Comparison of ENCODE assay signal across 8 cellular contexts in the genomic region with DNA sequence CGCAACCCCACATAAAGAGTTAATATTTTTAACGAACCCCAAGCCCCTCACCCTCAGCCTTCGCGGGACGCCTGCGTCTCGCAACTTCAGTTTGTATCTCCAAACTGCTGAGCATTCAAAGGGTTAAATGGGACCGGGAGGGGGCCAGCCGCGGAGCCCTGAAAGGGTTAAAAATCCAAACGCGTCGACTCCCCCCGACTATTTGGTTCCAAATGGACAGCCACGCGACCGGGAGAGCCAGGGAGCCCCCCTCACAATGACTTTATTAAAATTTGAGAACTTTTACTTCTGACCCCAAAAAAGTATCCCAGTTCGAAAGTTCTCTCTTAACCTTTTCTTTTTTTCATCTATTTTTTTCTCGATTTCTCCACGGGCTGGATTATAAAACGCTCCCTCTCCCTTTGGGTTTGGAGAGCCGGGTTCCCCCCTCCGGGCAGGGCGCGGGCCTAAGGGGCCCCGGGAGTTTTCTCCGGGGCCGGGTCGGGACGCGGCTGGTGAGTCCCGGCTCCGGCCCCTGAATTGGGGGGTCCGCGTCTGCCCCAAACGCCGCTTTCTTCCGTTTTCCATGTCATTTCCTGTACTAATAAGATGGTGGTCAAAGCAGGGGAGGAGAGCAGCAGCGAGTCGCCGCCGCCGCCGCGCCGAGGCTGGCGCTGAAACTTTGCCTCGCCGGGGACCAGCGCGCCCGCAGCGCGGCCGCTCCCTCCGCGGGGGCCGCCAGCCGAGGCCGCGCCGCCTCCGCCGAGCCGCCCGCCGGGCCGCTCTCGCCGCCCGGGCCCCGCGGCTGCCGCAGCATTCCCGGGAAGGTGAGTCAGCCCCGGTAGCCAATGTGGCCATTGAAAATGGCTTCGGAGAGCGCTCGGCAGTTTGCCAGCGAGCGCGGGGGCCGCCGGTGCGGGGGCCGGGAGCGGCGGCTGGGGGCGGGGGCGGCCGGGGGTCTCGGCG. TPM values are rescaled to one million over a fixed set of nuclear protein-coding genes. Genes with fewer than 3 reads are reported as not detected.
DNase-seq lines count a peak whose midpoint lies in the region; ATAC-seq and TF ChIP-seq lines count a peak whose summit lies in the region.

A gene (plus strand): TSS at position 568 of the 945 bp plus-strand sequence. CDS start 35,128 bp downstream, outside the sequence.

- ATAC-seq in GM19452 (IDR thresholded peaks at IDR 0.05; ENCODE audit: unreplicated experiment) = peak; percentile 34
- ATAC-seq in HG03558 (IDR thresholded peaks at IDR 0.05; ENCODE audit: extremely low read depth, unreplicated experiment) = peak; percentile 21

- peaks cover 23% of the 10 kb centered on the region for H3K4me1 Mint-ChIP-seq in progenitor cell of endocrine pancreas (ENCODE audit: low read depth)

- H3K27me3 ChIP-seq in SJCRH30 = no peaks in the 10 kb centered on the region
- no peaks in the 10 kb centered on the region for H3K27me3 ChIP-seq in left ventricle myocardium inferior (ENCODE audit: low read depth)

- H3K36me3 Mint-ChIP-seq in progenitor cell of endocrine pancreas (ENCODE audit: insufficient read depth) = no peaks in the 10 kb centered on the region

- peak within 1 kb of the TSS; percentile 67 for H3K4me3 ChIP-seq in SJCRH30
- H3K4me3 ChIP-seq in left ventricle myocardium inferior = peak within 1 kb of the TSS; percentile 90

- peak; percentile 83 for DNase-seq in D341Med (ENCODE audit: low spot score)
- DNase-seq in SJCRH30 = peak; percentile 65 to 73
- DNase-seq in amniotic epithelial cell (ENCODE audit: low read depth) = peak; percentile 74
- no peak for DNase-seq in left ventricle myocardium inferior
- DNase-seq in progenitor cell of endocrine pancreas (ENCODE audit: low spot score, unreplicated experiment) = peak; percentile 36
- no peak for DNase-seq in NCI-H187 (lab: John Stamatoyannopoulos, UW)

- no peaks in the 10 kb centered on the region for H3K4me1 ChIP-seq in SJCRH30
- peaks cover 32% of the 10 kb centered on the region for H3K4me1 ChIP-seq in left ventricle myocardium inferior

- peak within 1 kb of the TSS; percentile 87 for H3K27ac ChIP-seq in SJCRH30
- peak within 1 kb of the TSS; percentile 99 for H3K27ac ChIP-seq in left ventricle myocardium inferior (replicated peaks)

- no peaks in the 10 kb centered on the region for H3K9me3 Mint-ChIP-seq in progenitor cell of endocrine pancreas (ENCODE audit: low read depth)

- TF ChIP-seq CTCF in left ventricle myocardium inferior (IDR thresholded peaks at IDR 0.05; ENCODE audit: borderline replicate concordance) (no peak), progenitor cell of endocrine pancreas (IDR thresholded peaks at IDR 0.05; ENCODE audit: unreplicated experiment) (no peak)

- H3K27ac Mint-ChIP-seq in progenitor cell of endocrine pancreas = peak within 1 kb of the TSS; percentile 97

- peaks cover 46% of the 10 kb centered on the region for H3K27me3 Mint-ChIP-seq in progenitor cell of endocrine pancreas

- H3K36me3 ChIP-seq in SJCRH30 = no peaks in the 10 kb centered on the region
- no peaks in the 10 kb centered on the region for H3K36me3 ChIP-seq in left ventricle myocardium inferior

- peak within 1 kb of the TSS; percentile 88 for H3K4me3 Mint-ChIP-seq in progenitor cell of endocrine pancreas (ENCODE audit: low read depth)

- intact Hi-C loops in left ventricle myocardium inferior (cut with micrococcal nuclease) = no loop called here

- H3K9me3 ChIP-seq in SJCRH30 (replicated peaks) (no peaks in the 10 kb centered on the region), left ventricle myocardium inferior (replicated peaks) (no peaks in the 10 kb centered on the region)

RNA-seq across cellular contexts. Expression of the gene that starts here (rescaled TPM):
- total RNA-seq in SJCRH30 (2014; rRNA removed; shearing (Covaris generic)) = 13.1 and 14.7 TPM in 2 replicates
- total RNA-seq in left ventricle myocardium inferior (17.2 TPM), progenitor cell of endocrine pancreas (23.7 and 27.1 TPM in 2 replicates)

Comparison
In these comparisons a context has a peak if more than half of its experiments do, and no peak if none do; other contexts are left out.
1. DNase-seq: peak in D341Med (single experiment), SJCRH30 (2 of 2), amniotic epithelial cell (single experiment) and progenitor cell of endocrine pancreas (single experiment); none in left ventricle myocardium inferior (single experiment) and NCI-H187 (0 of 2).